Comparison of ENCODE assay signal across 17 cellular contexts in the genomic region with DNA sequence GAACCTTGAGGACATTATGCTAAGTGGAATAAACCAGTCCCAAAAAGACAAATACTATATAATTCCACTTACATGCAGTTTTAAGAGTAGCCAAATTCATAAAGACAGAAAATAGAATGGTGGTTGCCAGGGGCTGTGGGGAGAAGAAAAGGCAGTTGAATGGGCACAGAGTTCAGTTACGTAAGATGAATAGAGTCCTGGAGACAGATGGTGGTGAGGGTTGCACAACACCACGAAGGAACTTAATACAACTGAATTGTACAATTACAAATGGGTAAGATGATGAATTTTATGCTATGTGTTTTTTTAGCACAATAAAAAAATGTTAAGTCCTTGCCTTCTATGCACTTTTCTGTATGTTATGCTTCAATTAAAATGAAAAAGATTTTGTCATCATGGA.
DNase-seq lines count a peak whose midpoint lies in the region; ATAC-seq and TF ChIP-seq lines count a peak whose summit lies in the region.
"Had no signal": no experiment of that assay in that cellular context is flagged by ENCODE, and none has a peak within 500 bp of the region (broad histone marks: within the 10 kb centered on the region; RNA-seq: fewer than 3 reads in every experiment).

No MANE protein-coding gene starts in this region.

- DNase-seq in CD4-positive, alpha-beta T cell: no peak
- peak; percentile 74 to 84 for DNase-seq in Kasumi-1 (lab: John Stamatoyannopoulos, UW)
- DNase-seq in adipocyte (ENCODE audit: low read depth): peak; percentile 78
- DNase-seq in left lung: no peak
- DNase-seq in activated effector memory CD4-positive, alpha-beta T cell treated with anti-CD3 and anti-CD28 coated beads, Interleukin-2, amount 50 U/mL, for 16 hours: no peak
- DNase-seq in mesothelial cell of epicardium (ENCODE audit: low spot score in 2 of 2, unreplicated experiment in 2 of 2): no peak
- DNase-seq in cerebellum (ENCODE audit: low spot score): no peak
- DNase-seq: activated CD4-positive, CD25-positive, alpha-beta regulatory T cell; EL; NCI-H1092; stimulated activated CD8-positive, alpha-beta memory T cell treated with anti-CD3 and anti-CD28 coated beads, Interleukin-4, amount 100 ng/mL, for 48 hours; SW 1271; thyroid gland had no signal

- POLR2A ChIA-PET in CD4-positive, alpha-beta T cell (lab: Charles Lee): no interaction called here

- intact Hi-C loops in CD4-positive, alpha-beta T cell (cut with DNase I, micrococcal nuclease): loop anchor here in 1 of 2 experiments (2.0 kb wide), 1 partner anchor 16 kb away; no protein-coding TSS in a partner anchor
- intact Hi-C loops in left lung (cut with DNase I): no loop called here

- H3K36me3 ChIP-seq in adipocyte (ENCODE audit: control insufficient read depth, insufficient read depth, low read length, severe bottlenecking) (no peaks in the 10 kb centered on the region), left lung (peaks cover 0 to 3% of the 10 kb centered on the region in 2 donors)
- H3K36me3 ChIP-seq: thyroid gland had no signal

- peaks cover 91% of the 10 kb centered on the region for H3K4me1 Mint-ChIP-seq in CD4-positive, alpha-beta T cell (ENCODE audit: low read depth)
- H3K4me1 Mint-ChIP-seq in mesothelial cell of epicardium: no peaks in the 10 kb centered on the region
- H3K4me1 Mint-ChIP-seq: nephron had no signal

- no peak for ATAC-seq in CD4-positive, alpha-beta T cell (ENCODE audit: poor library complexity)
- ATAC-seq in left lung: peak; percentile 22
- ATAC-seq in GM21390 (IDR thresholded peaks at IDR 0.05; ENCODE audit: unreplicated experiment): no peak

- H3K9me3 Mint-ChIP-seq in CD4-positive, alpha-beta T cell: no peaks in the 10 kb centered on the region
- no peaks in the 10 kb centered on the region for H3K9me3 Mint-ChIP-seq in mesothelial cell of epicardium
- H3K9me3 Mint-ChIP-seq: activated naive CD4-positive, alpha-beta T cell treated with anti-CD3 and anti-CD28 coated beads, Interleukin-2, amount 50 U/mL, for 24 hours; nephron had no signal

- H3K9me3 ChIP-seq in CD4-positive, alpha-beta T cell (ENCODE audit: control insufficient read depth, low read length): no peaks in the 10 kb centered on the region
- H3K9me3 ChIP-seq in adipocyte (ENCODE audit: control insufficient read depth, low read length) (no peaks in the 10 kb centered on the region), left lung (no peaks in the 10 kb centered on the region)
- H3K9me3 ChIP-seq: thyroid gland had no signal

- H3K4me3 ChIP-seq in adipocyte (ENCODE audit: low read length) (no peak overlapping the region), left lung (no peak overlapping the region)
- H3K4me3 ChIP-seq: thyroid gland had no signal

- H3K4me1 ChIP-seq in adipocyte (ENCODE audit: control insufficient read depth, insufficient read depth, low read length): peaks cover 20% of the 10 kb centered on the region
- peaks cover 9 to 78% of the 10 kb centered on the region in 2 donors for H3K4me1 ChIP-seq in left lung

- no peak overlapping the region for H3K27ac ChIP-seq in CD4-positive, alpha-beta T cell (ENCODE audit: low read depth, low read length)
- H3K27ac ChIP-seq in left lung: peak overlapping the region in 1 of 2 donors; percentile 70
- H3K27ac ChIP-seq: epithelial cell of prostate had no signal

- no peak overlapping the region for H3K9ac ChIP-seq in adipocyte (ENCODE audit: low read length)

- H3K27ac Mint-ChIP-seq in CD4-positive, alpha-beta T cell: peak overlapping the region; percentile 5
- no peak overlapping the region for H3K27ac Mint-ChIP-seq in mesothelial cell of epicardium

- no peaks in the 10 kb centered on the region for H3K27me3 Mint-ChIP-seq in CD4-positive, alpha-beta T cell
- H3K27me3 Mint-ChIP-seq in mesothelial cell of epicardium (ENCODE audit: low read depth): no peaks in the 10 kb centered on the region
- H3K27me3 Mint-ChIP-seq: activated naive CD4-positive, alpha-beta T cell treated with anti-CD3 and anti-CD28 coated beads, Interleukin-2, amount 50 U/mL, for 24 hours had no signal

- TF ChIP-seq CTCF in CD4-positive, alpha-beta T cell (IDR thresholded peaks at IDR 0.05): no peak
- no peak for TF ChIP-seq CTCF in left lung (IDR thresholded peaks at IDR 0.05)
- TF ChIP-seq CTCF in mesothelial cell of epicardium (IDR thresholded peaks at IDR 0.05; ENCODE audit: unreplicated experiment): no peak

- no peak overlapping the region for H3K4me3 Mint-ChIP-seq in CD4-positive, alpha-beta T cell
- H3K4me3 Mint-ChIP-seq in mesothelial cell of epicardium: no peak overlapping the region
- H3K4me3 Mint-ChIP-seq: activated naive CD4-positive, alpha-beta T cell treated with anti-CD3 and anti-CD28 coated beads, Interleukin-2, amount 50 U/mL, for 24 hours; nephron had no signal

- CTCF ChIA-PET in CD4-positive, alpha-beta T cell (lab: Charles Lee): no interaction called here

- H3K36me3 Mint-ChIP-seq in CD4-positive, alpha-beta T cell (ENCODE audit: low read depth): peaks cover 69% of the 10 kb centered on the region
- no peaks in the 10 kb centered on the region for H3K36me3 Mint-ChIP-seq in mesothelial cell of epicardium

- no peaks in the 10 kb centered on the region for H3K27me3 ChIP-seq in CD4-positive, alpha-beta T cell (ENCODE audit: control insufficient read depth, insufficient read depth, low read length)
- H3K27me3 ChIP-seq in adipocyte (replicated peaks; ENCODE audit: control insufficient read depth, insufficient read depth, low read length) (no peaks in the 10 kb centered on the region), left lung (no peaks in the 10 kb centered on the region)
- H3K27me3 ChIP-seq: thyroid gland had no signal

Comparison
In these comparisons a context has a peak if more than half of its experiments do, and no peak if none do; other contexts are left out.
1. DNase-seq: peak in Kasumi-1 (2 of 2) and adipocyte (single experiment); none in CD4-positive, alpha-beta T cell (0 of 10), left lung (0 of 2), activated effector memory CD4-positive, alpha-beta T cell treated with anti-CD3 and anti-CD28 coated beads, Interleukin-2, amount 50 U/mL, for 16 hours (single experiment), mesothelial cell of epicardium (0 of 2) and cerebellum (single experiment).